In the genomic region with DNA sequence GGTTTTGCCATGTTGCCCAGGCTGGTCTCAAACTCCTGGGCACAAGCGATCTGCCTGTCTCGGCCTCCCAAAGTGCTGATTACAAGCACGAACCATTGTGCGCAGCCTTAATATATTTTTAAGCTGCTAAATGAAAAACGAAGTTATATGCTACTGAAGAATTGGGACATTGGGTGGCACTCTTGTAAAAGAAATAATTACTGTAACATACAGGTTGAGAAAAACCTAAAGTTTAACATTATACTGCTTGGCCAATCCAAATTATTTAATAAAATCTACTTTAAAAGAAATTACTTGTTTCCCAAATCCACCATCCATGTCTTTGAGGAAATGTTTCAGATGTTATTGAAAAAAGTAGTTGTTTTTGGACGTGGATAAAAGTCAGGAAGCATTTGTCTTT, we compare ENCODE assay signal across 16 cellular contexts. TPM values are rescaled to one million over a fixed set of nuclear protein-coding genes. Genes with fewer than 3 reads are reported as not detected.
DNase-seq lines count a peak whose midpoint lies in the region; ATAC-seq, FAIRE-seq and TF ChIP-seq lines count a peak whose summit lies in the region.
"Had no signal": no experiment of that assay in that cellular context is flagged by ENCODE, and none has a peak within 500 bp of the region (broad histone marks: within the 10 kb centered on the region; RNA-seq: fewer than 3 reads in every experiment).

No MANE protein-coding gene starts in this region.

- FAIRE-seq in A204.1 (lab: Jason Lieb, UNC) = peak; percentile 29
- FAIRE-seq: K562, RCC 7860 had no signal

- H3K4me3 Mint-ChIP-seq in activated naive CD4-positive, alpha-beta T cell treated with anti-CD3 and anti-CD28 coated beads for 36 hours = no peak overlapping the region
- H3K4me3 Mint-ChIP-seq: B cell; stimulated activated naive CD8-positive, alpha-beta T cell treated with anti-CD3 and anti-CD28 coated beads, Interleukin-15, amount 100 ng/mL, for 72 hours; T-helper 2 cell treated with Interferon-gamma antibody and Interleukin-4, amounts not matched to agents 5 μg/mL and 100 μg/mL, for 36 hours had no signal

- peaks cover 5 to 13% of the 10 kb centered on the region in 2 experiments; a peak in 2 of 4 replicates for H3K9me3 ChIP-seq in HCT116 (ENCODE audit: control insufficient read depth in 1 of 2, insufficient read depth in 1 of 2, low read depth in 1 of 2, low read length in 2 of 2)
- H3K9me3 ChIP-seq in ascending aorta = peaks cover 0 to 19% of the 10 kb centered on the region in 2 donors
- H3K9me3 ChIP-seq in MG63 = peaks cover 23% of the 10 kb centered on the region

- no peak overlapping the region for H2AFZ ChIP-seq in HCT116 (ENCODE audit: low read depth, low read length, poor library complexity, severe bottlenecking)

- no peaks in the 10 kb centered on the region for H3K27me3 Mint-ChIP-seq in activated naive CD4-positive, alpha-beta T cell treated with anti-CD3 and anti-CD28 coated beads for 36 hours (ENCODE audit: low read depth)
- H3K27me3 Mint-ChIP-seq: B cell; stimulated activated naive CD8-positive, alpha-beta T cell treated with anti-CD3 and anti-CD28 coated beads, Interleukin-15, amount 100 ng/mL, for 72 hours had no signal

- H3K36me3 ChIP-seq in HCT116 (ENCODE audit: control insufficient read depth in 1 of 2, insufficient read depth in 2 of 2, low read length in 2 of 2) = no peaks in the 10 kb centered on the region
- H3K36me3 ChIP-seq in ascending aorta = no peaks in the 10 kb centered on the region
- H3K36me3 ChIP-seq in MG63 = no peaks in the 10 kb centered on the region; the same call in 1 of the 2 replicates
- H3K36me3 ChIP-seq: brain microvascular endothelial cell had no signal

- no peak for DNase-seq in HCT116 (ENCODE audit: low read depth, low spot score)
- no peak for DNase-seq in ascending aorta (ENCODE audit: low spot score in 2 of 2)
- peak; percentile 43 for DNase-seq in inferior parietal cortex (ENCODE audit: extremely low spot score)
- DNase-seq in activated naive CD4-positive, alpha-beta T cell treated with anti-CD3 and anti-CD28 coated beads for 36 hours = no peak
- no peak for DNase-seq in MG63
- DNase-seq in central memory CD4-positive, alpha-beta T cell = no peak
- DNase-seq: activated CD4-positive, alpha-beta T cell treated with anti-CD3 and anti-CD28 coated beads, Interleukin-2, amount 50 U/mL, for 4 hours; brain microvascular endothelial cell; GDM1; stimulated activated naive CD8-positive, alpha-beta T cell treated with anti-CD3 and anti-CD28 coated beads, Interleukin-15, amount 100 ng/mL, for 72 hours had no signal

- no peak overlapping the region for H3K27ac Mint-ChIP-seq in activated naive CD4-positive, alpha-beta T cell treated with anti-CD3 and anti-CD28 coated beads for 36 hours
- H3K27ac Mint-ChIP-seq: B cell; stimulated activated naive CD8-positive, alpha-beta T cell treated with anti-CD3 and anti-CD28 coated beads, Interleukin-15, amount 100 ng/mL, for 72 hours; T-helper 2 cell treated with Interferon-gamma antibody and Interleukin-4, amounts not matched to agents 5 μg/mL and 100 μg/mL, for 36 hours had no signal

- no peaks in the 10 kb centered on the region for H3K9me2 ChIP-seq in HCT116 (ENCODE audit: insufficient read depth)

- CTCF ChIA-PET in HCT116 (lab: Charles Lee) = interaction anchor here (0.7 to 1.6 kb wide), 3 partner anchors 102 to 146 kb away, joined by 3 to 4 read pairs (median 3); a partner anchor contains a TSS
- CTCF ChIA-PET in activated naive CD4-positive, alpha-beta T cell treated with anti-CD3 and anti-CD28 coated beads for 36 hours (lab: Charles Lee) = interaction anchor here (0.9 to 2.1 kb wide), 5 partner anchors 12 to 521 kb away, joined by 3 to 8 read pairs (median 4); no protein-coding TSS in a partner anchor

- H3K9ac ChIP-seq in HCT116 (ENCODE audit: low read length) = no peak overlapping the region

- H3K4me2 ChIP-seq in HCT116 (ENCODE audit: low read length) = no peak overlapping the region

- peak; percentile 41; the same call in 1 of the 2 replicates for TF ChIP-seq RAD21 in HCT116 (IDR thresholded peaks at IDR 0.05; ENCODE audit: low read depth)

- ATAC-seq in HCT116 = no peak
- no peak for ATAC-seq in HG03159 (IDR thresholded peaks at IDR 0.05; ENCODE audit: unreplicated experiment)
- ATAC-seq: K562; stimulated activated naive CD8-positive, alpha-beta T cell treated with anti-CD3 and anti-CD28 coated beads, Interleukin-15, amount 100 ng/mL, for 72 hours had no signal

- no peaks in the 10 kb centered on the region for H4K20me1 ChIP-seq in HCT116 (ENCODE audit: insufficient read depth)

- H3K27me3 ChIP-seq in HCT116 (ENCODE audit: insufficient read depth, low read length) (no peaks in the 10 kb centered on the region), ascending aorta (no peaks in the 10 kb centered on the region), MG63 (no peaks in the 10 kb centered on the region)
- H3K27me3 ChIP-seq: brain microvascular endothelial cell had no signal

- H3K9me3 Mint-ChIP-seq in activated naive CD4-positive, alpha-beta T cell treated with anti-CD3 and anti-CD28 coated beads for 36 hours = peaks cover 20% of the 10 kb centered on the region

- peaks cover 27% of the 10 kb centered on the region; the same call in 1 of the 2 replicates for H3K79me2 ChIP-seq in HCT116 (ENCODE audit: insufficient read depth, low read length)

- POLR2A ChIA-PET in HCT116 (lab: Charles Lee) = no interaction called here

- H3K4me3 ChIP-seq in HCT116 (replicated peaks in 1 of 2; ENCODE audit: low read depth in 1 of 2, low read length in 2 of 2) = no peak overlapping the region
- H3K4me3 ChIP-seq in ascending aorta = no peak overlapping the region
- no peak overlapping the region for H3K4me3 ChIP-seq in MG63
- H3K4me3 ChIP-seq: K562 had no signal

- intact Hi-C loops in HCT116 (cut with micrococcal nuclease) = loop anchor here (1.0 kb wide), 1 partner anchor 102 kb away; no protein-coding TSS in a partner anchor
- intact Hi-C loops in ascending aorta (cut with DNase I) = loop anchor here (10.0 kb wide), 1 partner anchor 95 kb away; no protein-coding TSS in a partner anchor
- intact Hi-C loops in activated naive CD4-positive, alpha-beta T cell treated with anti-CD3 and anti-CD28 coated beads for 36 hours (cut with micrococcal nuclease) = loop anchor here (1.0 kb wide), 1 partner anchor 102 kb away; no protein-coding TSS in a partner anchor

- H3K27ac ChIP-seq in HCT116 (ENCODE audit: low read depth, low read length) (no peak overlapping the region), ascending aorta (no peak overlapping the region)
- H3K27ac ChIP-seq: brain microvascular endothelial cell had no signal

- peaks cover 10% of the 10 kb centered on the region for H3K36me3 Mint-ChIP-seq in activated naive CD4-positive, alpha-beta T cell treated with anti-CD3 and anti-CD28 coated beads for 36 hours (ENCODE audit: low read depth)

- no peak for TF ChIP-seq POLR2A in HCT116 (IDR thresholded peaks at IDR 0.05; ENCODE audit: borderline replicate concordance, extremely low read depth, insufficient read depth, insufficient read length)

- H3K4me1 ChIP-seq in HCT116 (ENCODE audit: control insufficient read depth in 1 of 2, insufficient read depth in 2 of 2, low read length in 2 of 2) (no peaks in the 10 kb centered on the region), ascending aorta (no peaks in the 10 kb centered on the region)

- no TSS peak for BruUV-seq in HCT116 (replicated peaks; lab: Mats Ljungman, UMichigan)

- H3K4me1 Mint-ChIP-seq in activated naive CD4-positive, alpha-beta T cell treated with anti-CD3 and anti-CD28 coated beads for 36 hours (ENCODE audit: low read depth) = no peaks in the 10 kb centered on the region
- H3K4me1 Mint-ChIP-seq: B cell; stimulated activated naive CD8-positive, alpha-beta T cell treated with anti-CD3 and anti-CD28 coated beads, Interleukin-15, amount 100 ng/mL, for 72 hours had no signal

- RAD21 ChIA-PET in HCT116 (lab: Charles Lee; ENCODE audit: low non-redundant PET in 1 of 2, low total read pairs in 2 of 2, uncharacterized antibody in 2 of 2, unreplicated experiment in 2 of 2) = no interaction called here

- TF ChIP-seq CTCF in HCT116 (IDR thresholded peaks at IDR 0.05 in 2 of 3, conservative IDR thresholded peaks at IDR 0.05 in 1 of 3; ENCODE audit: borderline replicate concordance in 1 of 3, insufficient read depth in 1 of 3, low read depth in 2 of 3, low read length in 2 of 3) (peak in 1 of 3 experiments; percentile 31; a peak in 1 of 6 replicates), ascending aorta (IDR thresholded peaks at IDR 0.05) (peak in 2 of 3 experiments; percentile 6 to 29)

TF ChIP-seq in HCT116, 20 proteins besides CTCF, POLR2A, EP300 and RAD21:
- TF ChIP-seq, protein P1, sequence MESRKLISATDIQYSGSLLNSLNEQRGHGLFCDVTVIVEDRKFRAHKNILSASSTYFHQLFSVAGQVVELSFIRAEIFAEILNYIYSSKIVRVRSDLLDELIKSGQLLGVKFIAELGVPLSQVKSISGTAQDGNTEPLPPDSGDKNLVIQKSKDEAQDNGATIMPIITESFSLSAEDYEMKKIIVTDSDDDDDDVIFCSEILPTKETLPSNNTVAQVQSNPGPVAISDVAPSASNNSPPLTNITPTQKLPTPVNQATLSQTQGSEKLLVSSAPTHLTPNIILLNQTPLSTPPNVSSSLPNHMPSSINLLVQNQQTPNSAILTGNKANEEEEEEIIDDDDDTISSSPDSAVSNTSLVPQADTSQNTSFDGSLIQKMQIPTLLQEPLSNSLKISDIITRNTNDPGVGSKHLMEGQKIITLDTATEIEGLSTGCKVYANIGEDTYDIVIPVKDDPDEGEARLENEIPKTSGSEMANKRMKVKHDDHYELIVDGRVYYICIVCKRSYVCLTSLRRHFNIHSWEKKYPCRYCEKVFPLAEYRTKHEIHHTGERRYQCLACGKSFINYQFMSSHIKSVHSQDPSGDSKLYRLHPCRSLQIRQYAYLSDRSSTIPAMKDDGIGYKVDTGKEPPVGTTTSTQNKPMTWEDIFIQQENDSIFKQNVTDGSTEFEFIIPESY (IDR thresholded peaks at IDR 0.05; ENCODE audit: extremely low read depth, insufficient replicate concordance, low read length) = no peak
- TF ChIP-seq, protein P2, sequence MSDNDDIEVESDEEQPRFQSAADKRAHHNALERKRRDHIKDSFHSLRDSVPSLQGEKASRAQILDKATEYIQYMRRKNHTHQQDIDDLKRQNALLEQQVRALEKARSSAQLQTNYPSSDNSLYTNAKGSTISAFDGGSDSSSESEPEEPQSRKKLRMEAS (IDR thresholded peaks at IDR 0.05) = no peak

RNA-seq across cellular contexts. Expression of a gene that starts 37.9 kb away (rescaled TPM):
- 27.8 TPM for total RNA-seq in HCT116 (2021; ENCODE audit: unreplicated experiment)
- 12.8 and 13.3 TPM in 2 replicates for polyA plus RNA-seq in HCT116 (2012)
- total RNA-seq in ascending aorta = 4.9 TPM
- total RNA-seq in activated naive CD4-positive, alpha-beta T cell treated with anti-CD3 and anti-CD28 coated beads for 36 hours = 10 to 100 TPM in 1 of 2 experiments, 1 to 10 TPM in 1; 8.9 to 10.3 TPM
- 2.8 and 3.8 TPM in 2 replicates for total RNA-seq in MG63 (2014; rRNA removed; shearing (Covaris generic); ENCODE audit: low replicate concordance)
- polyA plus RNA-seq: K562 had no signal
